In genomic region chr19:30668521-30669155, GRCh38 we compare ENCODE assay signal across 14 cellular contexts.
DNase-seq lines count a peak whose midpoint lies in the region; ATAC-seq, FAIRE-seq and TF ChIP-seq lines count a peak whose summit lies in the region.
"Had no signal": no experiment of that assay in that cellular context is flagged by ENCODE, and none has a peak within 500 bp of the region (broad histone marks: within the 10 kb centered on the region; RNA-seq: fewer than 3 reads in every experiment).

No MANE protein-coding gene starts in this region.

- CTCF ChIA-PET in HEK293 (lab: Yijun Ruan, JAX): interaction anchor here (0.6 to 11.0 kb wide), 43 partner anchors 10 to 1915 kb away, joined by 3 to 225 read pairs (median 4); no protein-coding TSS in a partner anchor

- DNase-seq in SJCRH30 (peak; percentile 50 to 62), kidney (peak; percentile 55), amniotic stem cell (lab: John Stamatoyannopoulos, UW) (no peak), SHP77 treated with DMSO at 0.1 percent for 48 hours (lab: John Stamatoyannopoulos, UW) (no peak), gastrocnemius medialis (no peak)
- DNase-seq: GF-D8, GOT3, KG1, NCI-H1092, SIG-M5 had no signal

- in situ Hi-C loops in gastrocnemius medialis (cut with MboI; ENCODE audit: low sequenced_read_pairs in 4 of 4): loop anchor here in 3 of 4 donors (5.0 to 25.0 kb wide), 4 partner anchors 906 to 1569 kb away; no protein-coding TSS in a partner anchor

- H3K36me3 ChIP-seq in HEK293 (ENCODE audit: control insufficient read depth in 2 of 2, insufficient read depth in 1 of 2, low read length in 2 of 2): no peaks in the 10 kb centered on the region
- H3K36me3 ChIP-seq in SJCRH30: no peaks in the 10 kb centered on the region
- no peaks in the 10 kb centered on the region for H3K36me3 ChIP-seq in kidney (ENCODE audit: control insufficient read depth in 1 of 2, insufficient read depth in 2 of 2, low read length in 2 of 2)
- no peaks in the 10 kb centered on the region for H3K36me3 ChIP-seq in gastrocnemius medialis

- no peak for FAIRE-seq in kidney (lab: Jason Lieb, UNC)
- FAIRE-seq: GM12891, GM18507 had no signal

- no peak for ATAC-seq in HG03045 (IDR thresholded peaks at IDR 0.05; ENCODE audit: unreplicated experiment)
- no peak for ATAC-seq in gastrocnemius medialis

- no peak for TF ChIP-seq CTCF in HEK293 (tag by site-specific recombination; IDR thresholded peaks at IDR 0.05)
- no peak for TF ChIP-seq CTCF in kidney (IDR thresholded peaks at IDR 0.05; ENCODE audit: borderline replicate concordance, extremely low read depth, insufficient read depth)
- TF ChIP-seq CTCF in gastrocnemius medialis (IDR thresholded peaks at IDR 0.05 in 4 of 5, conservative IDR thresholded peaks at IDR 0.05 in 1 of 5): no peak

- H3K27me3 ChIP-seq in SJCRH30 (no peaks in the 10 kb centered on the region), gastrocnemius medialis (peaks cover 0 to 9% (median 7%) of the 10 kb centered on the region in 3 donors)

- H3K4me3 ChIP-seq in HEK293 (ENCODE audit: low read depth, low read length): no peak overlapping the region
- H3K4me3 ChIP-seq in SJCRH30: peak overlapping the region; percentile 51
- H3K4me3 ChIP-seq in kidney (ENCODE audit: low read length in 2 of 2): no peak overlapping the region
- no peak overlapping the region for H3K4me3 ChIP-seq in gastrocnemius medialis

- no peak overlapping the region for H3K9ac ChIP-seq in kidney (ENCODE audit: low read length in 2 of 2)

- TF ChIP-seq POLR2A in gastrocnemius medialis (IDR thresholded peaks at IDR 0.05): no peak

- H3K4me1 ChIP-seq in HEK293 (ENCODE audit: control insufficient read depth, insufficient read depth, low read length) (peaks cover 24% of the 10 kb centered on the region), SJCRH30 (peaks cover 26% of the 10 kb centered on the region), kidney (ENCODE audit: control insufficient read depth in 1 of 2, insufficient read depth in 1 of 2, low read depth in 1 of 2, low read length in 2 of 2) (peaks cover 0 to 4% of the 10 kb centered on the region in 2 donors), gastrocnemius medialis (peaks cover 4 to 24% of the 10 kb centered on the region in 2 donors)

- intact Hi-C loops in kidney (cut with DNase I) (no loop called here), gastrocnemius medialis (cut with DNase I; ENCODE audit: low total_unique reads) (loop anchor here (1.0 to 5.0 kb wide), 2 partner anchors 1374 to 1556 kb away; no protein-coding TSS in a partner anchor)

- H3K27ac ChIP-seq in HEK293 (ENCODE audit: extremely low read depth, low read depth, low read length) (0 out of 2 replicates have a peak overlapping the region, but pooled peaks have one; percentile 10), SJCRH30 (no peak overlapping the region), kidney (ENCODE audit: low read depth in 2 of 2, low read length in 2 of 2) (no peak overlapping the region), gastrocnemius medialis (no peak overlapping the region)

- H3K9me3 ChIP-seq in HEK293 (ENCODE audit: control insufficient read depth, insufficient read depth, low read depth, low read length) (no peaks in the 10 kb centered on the region), SJCRH30 (replicated peaks) (no peaks in the 10 kb centered on the region), kidney (ENCODE audit: control insufficient read depth in 1 of 2, low read length in 2 of 2) (no peaks in the 10 kb centered on the region), gastrocnemius medialis (no peaks in the 10 kb centered on the region)

- POLR2A ChIA-PET in HEK293 (lab: Yijun Ruan, JAX): interaction anchor here (0.6 kb wide), 1 partner anchor 824 kb away, joined by 3 read pairs; no protein-coding TSS in a partner anchor

TF ChIP-seq in HEK293, 187 proteins besides CTCF, POLR2A, EP300 and RAD21:
- TF ChIP-seq IKZF3 (tag by site-specific recombination; IDR thresholded peaks at IDR 0.05) (no peak), REPIN1 (tag by site-specific recombination; IDR thresholded peaks at IDR 0.05; ENCODE audit: low read depth) (0 out of 2 replicates have a peak, but pooled peaks have one; percentile 23), ZFHX2 (tag by site-specific recombination; conservative IDR thresholded peaks at IDR 0.05) (peak; percentile 79), TCF7L2 (IDR thresholded peaks at IDR 0.05; ENCODE audit: borderline replicate concordance, low read depth, low read length) (no peak), KLF9 (tag by site-specific recombination; IDR thresholded peaks at IDR 0.05; ENCODE audit: low read depth) (peak; percentile 50), EGR2 (tag by site-specific recombination; IDR thresholded peaks at IDR 0.05; ENCODE audit: low read depth) (peak; percentile 75), SP3 (tag by site-specific recombination; IDR thresholded peaks at IDR 0.05) (peak; percentile 13; the same call in 1 of the 2 replicates), ZFP69B (tag by site-specific recombination; IDR thresholded peaks at IDR 0.05) (no peak), KLF1 (tag by site-specific recombination; IDR thresholded peaks at IDR 0.05) (0 out of 2 replicates have a peak, but pooled peaks have one; percentile 13), REST (tag by site-specific recombination; IDR thresholded peaks at IDR 0.05) (no peak), ZNF530 (tag by site-specific recombination; IDR thresholded peaks at IDR 0.05; ENCODE audit: low read depth) (no peak), ZNF324 (tag by site-specific recombination; IDR thresholded peaks at IDR 0.05) (no peak), HOXA7 (CRISPR knock-in tag; IDR thresholded peaks at IDR 0.05; ENCODE audit: borderline replicate concordance) (no peak), GLIS1 (tag by site-specific recombination; IDR thresholded peaks at IDR 0.05) (peak; percentile 59), ZNF174 (tag by site-specific recombination; IDR thresholded peaks at IDR 0.05) (no peak)
- TF ChIP-seq, protein P1, sequence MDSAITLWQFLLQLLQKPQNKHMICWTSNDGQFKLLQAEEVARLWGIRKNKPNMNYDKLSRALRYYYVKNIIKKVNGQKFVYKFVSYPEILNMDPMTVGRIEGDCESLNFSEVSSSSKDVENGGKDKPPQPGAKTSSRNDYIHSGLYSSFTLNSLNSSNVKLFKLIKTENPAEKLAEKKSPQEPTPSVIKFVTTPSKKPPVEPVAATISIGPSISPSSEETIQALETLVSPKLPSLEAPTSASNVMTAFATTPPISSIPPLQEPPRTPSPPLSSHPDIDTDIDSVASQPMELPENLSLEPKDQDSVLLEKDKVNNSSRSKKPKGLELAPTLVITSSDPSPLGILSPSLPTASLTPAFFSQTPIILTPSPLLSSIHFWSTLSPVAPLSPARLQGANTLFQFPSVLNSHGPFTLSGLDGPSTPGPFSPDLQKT (IDR thresholded peaks at IDR 0.05; ENCODE audit: borderline replicate concordance, low read depth, low read length): no peak
- TF ChIP-seq, protein P2, sequence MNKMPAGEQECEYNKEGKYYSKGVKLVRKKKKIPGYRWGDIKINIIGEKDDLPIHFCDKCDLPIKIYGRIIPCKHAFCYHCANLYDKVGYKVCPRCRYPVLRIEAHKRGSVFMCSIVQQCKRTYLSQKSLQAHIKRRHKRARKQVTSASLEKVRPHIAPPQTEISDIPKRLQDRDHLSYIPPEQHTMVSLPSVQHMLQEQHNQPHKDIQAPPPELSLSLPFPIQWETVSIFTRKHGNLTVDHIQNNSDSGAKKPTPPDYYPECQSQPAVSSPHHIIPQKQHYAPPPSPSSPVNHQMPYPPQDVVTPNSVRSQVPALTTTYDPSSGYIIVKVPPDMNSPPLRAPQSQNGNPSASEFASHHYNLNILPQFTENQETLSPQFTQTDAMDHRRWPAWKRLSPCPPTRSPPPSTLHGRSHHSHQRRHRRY (tag by site-specific recombination; IDR thresholded peaks at IDR 0.05): no peak
TF ChIP-seq in HEK293: peak in this region for 7.

Comparison
In these comparisons a context has a peak if more than half of its experiments do, and no peak if none do; other contexts are left out.
1. DNase-seq: peak in SJCRH30 (2 of 2) and kidney (single experiment); none in amniotic stem cell (single experiment), SHP77 treated with DMSO at 0.1 percent for 48 hours (single experiment) and gastrocnemius medialis (0 of 2).